In genomic region chr9:131036071-131036470, GRCh38 we compare ENCODE assay signal across 20 cellular contexts.
"Had no signal": no experiment of that assay in that cellular context is flagged by ENCODE, and none has a peak within 500 bp of the region (broad histone marks: within the 10 kb centered on the region; RNA-seq: fewer than 3 reads in every experiment).

No MANE protein-coding gene starts in this region.

- H3K36me3 Mint-ChIP-seq: mesothelial cell of epicardium; naive B cell; neural progenitor cell; stimulated activated memory B cell treated with anti-CD40 and anti-IgM and Interleukin-4, amounts not matched to agents 10 μg/mL and 1 μg/mL and 100 μg/mL, for 72 hours had no signal

- H3K4me2 ChIP-seq: neural progenitor cell had no signal

- H3K4me3 Mint-ChIP-seq: mesothelial cell of epicardium; naive B cell; nephron; neural progenitor cell; stimulated activated memory B cell treated with anti-CD40 and anti-IgM and Interleukin-4, amounts not matched to agents 10 μg/mL and 1 μg/mL and 100 μg/mL, for 72 hours had no signal

- H3K27me3 ChIP-seq: neural progenitor cell, ovary, sigmoid colon, tibial nerve had no signal

- H3K27ac ChIP-seq: left lung, neural progenitor cell, ovary, psoas muscle, tibial nerve had no signal

- H3K4me3 ChIP-seq: left lung, mucosa of descending colon, neural progenitor cell, ovary, psoas muscle, sigmoid colon, thoracic aorta, tibial nerve had no signal

- ATAC-seq: left lung; psoas muscle; stimulated activated memory B cell treated with anti-CD40 and anti-IgM and Interleukin-4, amounts not matched to agents 10 μg/mL and 1 μg/mL and 100 μg/mL, for 72 hours; stimulated activated naive CD8-positive, alpha-beta T cell treated with anti-CD3 and anti-CD28 coated beads, Interleukin-15, Interleukin-2, amounts not matched to agents 100 U/mL and 50 U/mL, for 24 hours had no signal

- FAIRE-seq: frontal cortex had no signal

- H3K27ac Mint-ChIP-seq: mesothelial cell of epicardium; naive B cell; nephron; neural progenitor cell; stimulated activated memory B cell treated with anti-CD40 and anti-IgM and Interleukin-4, amounts not matched to agents 10 μg/mL and 1 μg/mL and 100 μg/mL, for 72 hours had no signal

- H3K9me3 ChIP-seq: left lung, mucosa of descending colon, ovary, psoas muscle, sigmoid colon, thoracic aorta, tibial nerve had no signal

- DNase-seq: cerebellar nuclear complex; cortex of kidney; mesenchymal stem cell; mucosa of descending colon; naive B cell; nucleus accumbens; ovary; posterior cingulate gyrus; stimulated activated CD4-positive, alpha-beta T cell treated with anti-CD3 and anti-CD28 coated beads, Interleukin-4, amount 100 ng/mL, for 4 hours; stimulated activated naive CD8-positive, alpha-beta T cell treated with anti-CD3 and anti-CD28 coated beads, Interleukin-15, Interleukin-2, amounts not matched to agents 100 U/mL and 50 U/mL, for 24 hours had no signal

- H3K36me3 ChIP-seq: left lung, neural progenitor cell, ovary, sigmoid colon, thoracic aorta, tibial nerve had no signal

- H3K9ac ChIP-seq: neural progenitor cell had no signal

- H3K4me1 ChIP-seq: left lung, psoas muscle, tibial nerve had no signal

- H3K9me3 Mint-ChIP-seq: mesothelial cell of epicardium; nephron; neural progenitor cell; stimulated activated memory B cell treated with anti-CD40 and anti-IgM and Interleukin-4, amounts not matched to agents 10 μg/mL and 1 μg/mL and 100 μg/mL, for 72 hours had no signal
